ENCODE assay signal across 8 cellular contexts in genomic region chr13:94860981-94861407, GRCh38.
A peak's percentile ranks its signal among the peaks of the same experiment; 100 is the strongest.
DNase-seq lines count a peak whose midpoint lies in the region; ATAC-seq, FAIRE-seq and TF ChIP-seq lines count a peak whose summit lies in the region.

No MANE protein-coding gene starts in this region.

- H3K36me3 ChIP-seq in bronchial epithelial cell (ENCODE audit: control insufficient read depth, insufficient read depth, low read length) = no peaks in the 10 kb centered on the region

- no peak for DNase-seq in activated T-cell treated with anti-CD3 and anti-CD28 coated beads, Interleukin-2, amount 50 U/mL, for 24 hours
- no peak for DNase-seq in activated T-cell treated with anti-CD3 and anti-CD28 coated beads for 4 hours
- DNase-seq in HT-29 (ENCODE audit: low spot score) = peak; percentile 11
- peak; percentile 26 for DNase-seq in bronchial epithelial cell (ENCODE audit: low read depth)
- no peak for DNase-seq in natural killer cell
- DNase-seq in WTC11 (ENCODE audit: low spot score) = no peak
- DNase-seq in NK-92 treated with Interleukin-12 subunit alpha and Interleukin-12 subunit beta, amount 100 ng/mL, for 24 hours (lab: John Stamatoyannopoulos, UW) = no peak

- TF ChIP-seq CTCF in bronchial epithelial cell (IDR thresholded peaks at IDR 0.05; ENCODE audit: insufficient read depth, low read length, severe bottlenecking) (no peak), natural killer cell (IDR thresholded peaks at IDR 0.05) (no peak), WTC11 (IDR thresholded peaks at IDR 0.05) (no peak)

- no peak for FAIRE-seq in bronchial epithelial cell (lab: Jason Lieb, UNC)

- POLR2A ChIA-PET in WTC11 (lab: Charles Lee) = no interaction called here

- peak overlapping the region; percentile 79 for H3K27ac Mint-ChIP-seq in activated T-cell treated with anti-CD3 and anti-CD28 coated beads, Interleukin-2, amount 50 U/mL, for 24 hours
- H3K27ac Mint-ChIP-seq in natural killer cell (peak overlapping the region; percentile 75 to 82), WTC11 (no peak overlapping the region)

- H3K4me3 ChIP-seq in bronchial epithelial cell (ENCODE audit: low read depth, low read length) = peak overlapping the region; percentile 3

- ATAC-seq in natural killer cell (peak in 2 of 3 donors; percentile 46 to 57), WTC11 (no peak), HG03521 (IDR thresholded peaks at IDR 0.05; ENCODE audit: unreplicated experiment) (no peak)

- peaks cover 16% of the 10 kb centered on the region for H3K27me3 Mint-ChIP-seq in activated T-cell treated with anti-CD3 and anti-CD28 coated beads, Interleukin-2, amount 50 U/mL, for 24 hours
- H3K27me3 Mint-ChIP-seq in natural killer cell (ENCODE audit: low read depth in 2 of 2) (no peaks in the 10 kb centered on the region), WTC11 (ENCODE audit: low read depth) (no peaks in the 10 kb centered on the region)

- H3K9me3 Mint-ChIP-seq in activated T-cell treated with anti-CD3 and anti-CD28 coated beads, Interleukin-2, amount 50 U/mL, for 24 hours = no peaks in the 10 kb centered on the region
- H3K9me3 Mint-ChIP-seq in natural killer cell (no peaks in the 10 kb centered on the region), WTC11 (no peaks in the 10 kb centered on the region)

- intact Hi-C loops in natural killer cell (cut with micrococcal nuclease) = no loop called here

- no peaks in the 10 kb centered on the region for H3K27me3 ChIP-seq in bronchial epithelial cell (ENCODE audit: control insufficient read depth, insufficient read depth, low read length)

- peaks cover 19% of the 10 kb centered on the region for H3K4me1 Mint-ChIP-seq in activated T-cell treated with anti-CD3 and anti-CD28 coated beads, Interleukin-2, amount 50 U/mL, for 24 hours (ENCODE audit: low read depth)
- H3K4me1 Mint-ChIP-seq in natural killer cell = peaks cover 18 to 25% of the 10 kb centered on the region in 2 donors
- peaks cover 13% of the 10 kb centered on the region for H3K4me1 Mint-ChIP-seq in WTC11

- no peaks in the 10 kb centered on the region for H3K36me3 Mint-ChIP-seq in activated T-cell treated with anti-CD3 and anti-CD28 coated beads, Interleukin-2, amount 50 U/mL, for 24 hours (ENCODE audit: low read depth)
- H3K36me3 Mint-ChIP-seq in natural killer cell (no peaks in the 10 kb centered on the region), WTC11 (no peaks in the 10 kb centered on the region)

- CTCF ChIA-PET in WTC11 (lab: Charles Lee) = no interaction called here

- peak overlapping the region; percentile 70 for H3K4me3 Mint-ChIP-seq in activated T-cell treated with anti-CD3 and anti-CD28 coated beads, Interleukin-2, amount 50 U/mL, for 24 hours
- H3K4me3 Mint-ChIP-seq in natural killer cell (peak overlapping the region; percentile 94), WTC11 (no peak overlapping the region)

TF ChIP-seq in WTC11, 78 proteins besides CTCF, POLR2A, EP300 and RAD21:
- TF ChIP-seq EMX1 (CRISPR knock-in tag; IDR thresholded peaks at IDR 0.05) = no peak
- TF ChIP-seq E2F5 (CRISPR knock-in tag; IDR thresholded peaks at IDR 0.05) = no peak
- no peak for TF ChIP-seq PREB (CRISPR knock-in tag; IDR thresholded peaks at IDR 0.05; ENCODE audit: borderline replicate concordance)
- no peak for TF ChIP-seq MLX (CRISPR knock-in tag; IDR thresholded peaks at IDR 0.05)
- no peak for TF ChIP-seq GRHL2 (CRISPR knock-in tag; IDR thresholded peaks at IDR 0.05; ENCODE audit: insufficient replicate concordance, severe bottlenecking)
- no peak for TF ChIP-seq FOXP4 (CRISPR knock-in tag; IDR thresholded peaks at IDR 0.05)
- TF ChIP-seq PRDM15 (CRISPR knock-in tag; IDR thresholded peaks at IDR 0.05) = no peak

Comparison
In these comparisons a context has a peak if more than half of its experiments do, and no peak if none do; other contexts are left out.
1. DNase-seq: peak in HT-29 (single experiment) and bronchial epithelial cell (single experiment); none in activated T-cell treated with anti-CD3 and anti-CD28 coated beads, Interleukin-2, amount 50 U/mL, for 24 hours (single experiment), activated T-cell treated with anti-CD3 and anti-CD28 coated beads for 4 hours (single experiment), natural killer cell (single experiment), WTC11 (single experiment) and NK-92 treated with Interleukin-12 subunit alpha and Interleukin-12 subunit beta, amount 100 ng/mL, for 24 hours (single experiment).
2. ATAC-seq: peak in natural killer cell (2 of 3); none in WTC11 (single experiment) and HG03521 (single experiment).